In the genomic region with DNA sequence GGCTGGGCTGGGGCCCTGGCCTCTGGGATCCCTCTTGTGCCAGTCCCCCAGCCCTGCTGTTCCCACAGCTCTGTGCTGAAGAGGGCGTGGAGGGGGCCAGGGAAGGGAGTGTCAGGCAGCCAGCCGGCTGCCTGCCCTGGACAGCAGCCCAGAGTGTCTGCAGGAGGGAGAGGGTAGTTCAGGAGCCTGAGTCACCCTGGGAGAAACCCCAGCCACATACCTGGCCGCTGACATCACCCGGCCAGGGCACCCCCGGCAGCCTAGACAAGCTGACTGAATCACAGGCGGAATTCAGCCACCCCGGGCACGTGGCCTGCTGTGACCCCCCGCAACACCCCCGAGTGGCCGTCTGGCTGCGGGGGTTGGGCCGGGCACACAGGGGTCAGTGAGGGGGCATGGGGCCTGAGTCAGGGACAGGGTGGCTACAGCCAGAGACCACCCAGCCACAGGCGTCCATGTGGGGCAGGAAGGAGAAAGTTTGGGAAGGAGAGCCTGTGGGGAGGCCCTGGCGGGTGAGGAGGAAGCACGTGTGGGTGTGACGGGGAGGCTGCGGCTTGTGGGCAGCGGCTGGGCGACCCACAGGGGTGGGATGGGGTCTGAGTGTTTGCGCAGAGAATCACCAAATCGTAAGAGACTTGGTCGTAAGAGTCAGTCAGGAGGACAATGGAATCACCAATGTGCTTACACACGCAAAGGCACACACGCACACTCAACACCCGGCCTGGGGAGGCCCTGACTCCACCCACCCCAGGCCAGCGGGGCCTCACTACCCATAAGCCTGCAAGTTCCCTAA, we compare ENCODE assay signal across 7 cellular contexts. TPM values are rescaled to one million over a fixed set of nuclear protein-coding genes. Genes with fewer than 3 reads are reported as not detected.
DNase-seq lines count a peak whose midpoint lies in the region; ATAC-seq and TF ChIP-seq lines count a peak whose summit lies in the region.

No MANE protein-coding gene starts in this region.

- peak overlapping the region; percentile 72 for H3K4me3 Mint-ChIP-seq in effector memory CD8-positive, alpha-beta T cell
- H3K4me3 Mint-ChIP-seq in stimulated activated naive CD8-positive, alpha-beta T cell treated with anti-CD3 and anti-CD28 coated beads, Interleukin-15, Interleukin-2, amounts not matched to agents 100 ng/mL and 50 ng/mL, for 24 hours = peak overlapping the region; percentile 49

- peak; percentile 66 for DNase-seq in GM10266 (ENCODE audit: extremely low spot score)
- peak; percentile 98 for DNase-seq in MV-4-11 (lab: John Stamatoyannopoulos, UW)
- DNase-seq in activated CD4-positive, alpha-beta T cell treated with anti-CD3 and anti-CD28 coated beads for 48 hours = peak; percentile 76
- DNase-seq in effector memory CD8-positive, alpha-beta T cell = peak; percentile 51 to 74 (median 73)
- DNase-seq in cerebellum (ENCODE audit: low spot score) = no peak

- no peak for TF ChIP-seq CTCF in GM10266 (IDR thresholded peaks at IDR 0.05; ENCODE audit: control insufficient read depth, insufficient read depth, low read depth, missing control alignments)

- peak overlapping the region; percentile 86 to 99 for H3K27ac Mint-ChIP-seq in effector memory CD8-positive, alpha-beta T cell
- peak overlapping the region; percentile 90 for H3K27ac Mint-ChIP-seq in stimulated activated naive CD8-positive, alpha-beta T cell treated with anti-CD3 and anti-CD28 coated beads, Interleukin-15, Interleukin-2, amounts not matched to agents 100 ng/mL and 50 ng/mL, for 24 hours

- peak overlapping the region; percentile 99 for H3K27ac ChIP-seq in mesodermal cell (ENCODE audit: low read depth, low read length, severe bottlenecking)

- no peaks in the 10 kb centered on the region for H3K9me3 Mint-ChIP-seq in effector memory CD8-positive, alpha-beta T cell
- no peaks in the 10 kb centered on the region for H3K9me3 Mint-ChIP-seq in stimulated activated naive CD8-positive, alpha-beta T cell treated with anti-CD3 and anti-CD28 coated beads, Interleukin-15, Interleukin-2, amounts not matched to agents 100 ng/mL and 50 ng/mL, for 24 hours

- H3K4me1 Mint-ChIP-seq in effector memory CD8-positive, alpha-beta T cell (ENCODE audit: low read depth in 2 of 2) = peaks cover 36 to 37% of the 10 kb centered on the region in 2 donors
- peaks cover 37% of the 10 kb centered on the region for H3K4me1 Mint-ChIP-seq in stimulated activated naive CD8-positive, alpha-beta T cell treated with anti-CD3 and anti-CD28 coated beads, Interleukin-15, Interleukin-2, amounts not matched to agents 100 ng/mL and 50 ng/mL, for 24 hours (ENCODE audit: low read depth)

- H3K27me3 Mint-ChIP-seq in effector memory CD8-positive, alpha-beta T cell = no peaks in the 10 kb centered on the region
- no peaks in the 10 kb centered on the region for H3K27me3 Mint-ChIP-seq in stimulated activated naive CD8-positive, alpha-beta T cell treated with anti-CD3 and anti-CD28 coated beads, Interleukin-15, Interleukin-2, amounts not matched to agents 100 ng/mL and 50 ng/mL, for 24 hours

- H3K36me3 Mint-ChIP-seq in effector memory CD8-positive, alpha-beta T cell (ENCODE audit: insufficient read depth) = peaks cover 38% of the 10 kb centered on the region
- no peaks in the 10 kb centered on the region for H3K36me3 Mint-ChIP-seq in stimulated activated naive CD8-positive, alpha-beta T cell treated with anti-CD3 and anti-CD28 coated beads, Interleukin-15, Interleukin-2, amounts not matched to agents 100 ng/mL and 50 ng/mL, for 24 hours (ENCODE audit: low read depth)

- 22 to 30% methylated on average over 10 to 20 of the region's 27 CpGs for WGBS in mesodermal cell (ENCODE audit: insufficient coverage in 2 of 2), 2 experiments

- peaks cover 26% of the 10 kb centered on the region for H3K4me1 ChIP-seq in mesodermal cell (ENCODE audit: control insufficient read depth, insufficient read depth, low read length, poor library complexity, severe bottlenecking)

- ATAC-seq in effector memory CD8-positive, alpha-beta T cell (replicated peaks) = peak; percentile 64

- no peaks in the 10 kb centered on the region for H3K9me3 ChIP-seq in mesodermal cell (ENCODE audit: control insufficient read depth, low read length)

- H3K4me3 ChIP-seq in mesodermal cell (ENCODE audit: extremely low read depth, insufficient read depth, low read length, poor library complexity, severe bottlenecking) = no peak overlapping the region

- no peaks in the 10 kb centered on the region for H3K36me3 ChIP-seq in mesodermal cell (ENCODE audit: control insufficient read depth, insufficient read depth, low read length)

RNA-seq across cellular contexts. Expression of gene FOSB, which starts 11.9 kb away (rescaled TPM):
- polyA plus RNA-seq in mesodermal cell (2013, experiment 1 of 2) = 2.4 TPM
- 3.2 TPM for polyA plus RNA-seq in mesodermal cell (2013, experiment 2 of 2)
- total RNA-seq in cerebellum = 2.5 TPM

RNA-seq across cellular contexts. Expression of gene ERCC1, which starts 32.2 kb away (rescaled TPM):
- polyA plus RNA-seq in mesodermal cell (2013, experiment 1 of 2) = 112 TPM
- polyA plus RNA-seq in mesodermal cell (2013, experiment 2 of 2) = 94.3 TPM
- total RNA-seq in cerebellum = 36.9 TPM

RNA-seq across cellular contexts. Expression of gene RTN2, which starts 40.9 kb away (rescaled TPM):
- 59.0 TPM for polyA plus RNA-seq in mesodermal cell (2013, experiment 1 of 2)
- 55.5 TPM for polyA plus RNA-seq in mesodermal cell (2013, experiment 2 of 2)
- total RNA-seq in cerebellum = 36.0 TPM

RNA-seq across cellular contexts. Expression of gene PPM1N, which starts 42.3 kb away (rescaled TPM):
- polyA plus RNA-seq in mesodermal cell (2013, experiment 1 of 2) = 1.8 TPM
- polyA plus RNA-seq in mesodermal cell (2013, experiment 2 of 2) = 2.5 TPM
- total RNA-seq in cerebellum = not detected

RNA-seq across cellular contexts. Expression of gene POLR1G, which starts 49.5 kb away (rescaled TPM):
- 5.2 TPM for polyA plus RNA-seq in mesodermal cell (2013, experiment 1 of 2)
- polyA plus RNA-seq in mesodermal cell (2013, experiment 2 of 2) = 4.6 TPM
- total RNA-seq in cerebellum = 2.9 TPM
